17 cellular contexts compared by ENCODE assay signal in genomic region chr2:226913641-226914040, GRCh38.
DNase-seq lines count a peak whose midpoint lies in the region; ATAC-seq, FAIRE-seq and TF ChIP-seq lines count a peak whose summit lies in the region.
"Had no signal": no experiment of that assay in that cellular context is flagged by ENCODE, and none has a peak within 500 bp of the region (broad histone marks: within the 10 kb centered on the region; RNA-seq: fewer than 3 reads in every experiment).

No MANE protein-coding gene starts in this region.

- H3K27ac ChIP-seq in CD8-positive, alpha-beta T cell (ENCODE audit: low read depth, low read length) = no peak overlapping the region
- H3K27ac ChIP-seq in keratinocyte (ENCODE audit: control insufficient read depth, insufficient read depth, low read length) = no peak overlapping the region
- H3K27ac ChIP-seq: C4-2B had no signal

- H3K4me3 ChIP-seq in CD8-positive, alpha-beta T cell (ENCODE audit: low read depth, low read length) = no peak overlapping the region
- H3K4me3 ChIP-seq in keratinocyte (ENCODE audit: control insufficient read depth in 2 of 3, extremely low read depth in 1 of 3, insufficient read depth in 2 of 3, low read depth in 1 of 3, low read length in 3 of 3) = no peak overlapping the region

- H3K36me3 Mint-ChIP-seq in CD8-positive, alpha-beta T cell = peaks cover 47% of the 10 kb centered on the region
- no peaks in the 10 kb centered on the region for H3K36me3 Mint-ChIP-seq in T-helper 17 cell (ENCODE audit: low read depth)

- no peak for TF ChIP-seq CTCF in CD8-positive, alpha-beta T cell (IDR thresholded peaks at IDR 0.05)
- TF ChIP-seq CTCF in keratinocyte (optimal IDR thresholded peaks at IDR 0.05 in 1 of 3, IDR thresholded peaks at IDR 0.05 in 1 of 3, conservative IDR thresholded peaks at IDR 0.05 in 1 of 3; ENCODE audit: extremely low read depth in 1 of 3, insufficient read depth in 2 of 3, low read length in 3 of 3) = no peak

- H3K4me1 Mint-ChIP-seq in CD8-positive, alpha-beta T cell (ENCODE audit: low read depth) = peaks cover 12% of the 10 kb centered on the region
- peaks cover 13% of the 10 kb centered on the region for H3K4me1 Mint-ChIP-seq in T-helper 17 cell
- H3K4me1 Mint-ChIP-seq: H9 had no signal

- no peaks in the 10 kb centered on the region for H3K27me3 Mint-ChIP-seq in CD8-positive, alpha-beta T cell (ENCODE audit: low read depth)
- H3K27me3 Mint-ChIP-seq in T-helper 17 cell = no peaks in the 10 kb centered on the region
- H3K27me3 Mint-ChIP-seq: CD8-positive, alpha-beta memory T cell had no signal

- no peak for ATAC-seq in CD8-positive, alpha-beta T cell
- ATAC-seq in T-helper 17 cell (no peak), HG02571 (IDR thresholded peaks at IDR 0.05; ENCODE audit: unreplicated experiment) (no peak)

- no peak overlapping the region for H3K4me3 Mint-ChIP-seq in CD8-positive, alpha-beta T cell
- H3K4me3 Mint-ChIP-seq in T-helper 17 cell = no peak overlapping the region
- H3K4me3 Mint-ChIP-seq: CD8-positive, alpha-beta memory T cell; H9 had no signal

- dilution Hi-C loops in keratinocyte (cut with MboI; ENCODE audit: extremely low pct_ligation_motif_present, low sequenced_read_pairs) = no loop called here

- POLR2A ChIA-PET in CD8-positive, alpha-beta T cell (lab: Charles Lee) = no interaction called here

- H2AFZ ChIP-seq in keratinocyte (ENCODE audit: control insufficient read depth, low read length) = no peak overlapping the region

- H3K36me3 ChIP-seq in CD8-positive, alpha-beta T cell (ENCODE audit: insufficient read depth, low read length) = no peaks in the 10 kb centered on the region
- H3K36me3 ChIP-seq in keratinocyte (ENCODE audit: control insufficient read depth in 2 of 2, extremely low read depth in 1 of 2, insufficient read depth in 2 of 2, low read length in 2 of 2) = peaks cover 0 to 3% of the 10 kb centered on the region in 2 experiments
- H3K36me3 ChIP-seq: BE2C had no signal

- H4K20me1 ChIP-seq in keratinocyte (ENCODE audit: control insufficient read depth, extremely low read depth, insufficient read depth, low read length) = no peaks in the 10 kb centered on the region

- H3K9me3 ChIP-seq in CD8-positive, alpha-beta T cell (ENCODE audit: low read length) = no peaks in the 10 kb centered on the region
- H3K9me3 ChIP-seq in T-helper 17 cell (ENCODE audit: control insufficient read depth, low read length, poor library complexity, severe bottlenecking) = no peaks in the 10 kb centered on the region
- no peaks in the 10 kb centered on the region for H3K9me3 ChIP-seq in keratinocyte (ENCODE audit: control insufficient read depth, low read depth, low read length)
- H3K9me3 ChIP-seq: BE2C, Caco-2 had no signal

- peaks cover 4% of the 10 kb centered on the region for H3K4me1 ChIP-seq in CD8-positive, alpha-beta T cell (ENCODE audit: insufficient read depth, low read length)
- H3K4me1 ChIP-seq in keratinocyte (ENCODE audit: control insufficient read depth, extremely low read depth, insufficient read depth, low read length) = peaks cover 22% of the 10 kb centered on the region
- H3K4me1 ChIP-seq: BE2C, Caco-2 had no signal

- no peak overlapping the region for H3K4me2 ChIP-seq in keratinocyte (ENCODE audit: control insufficient read depth, extremely low read depth, insufficient read depth, low read depth, low read length)

- no peak overlapping the region for H3K9ac ChIP-seq in keratinocyte (ENCODE audit: control insufficient read depth, extremely low read depth, insufficient read depth, low read length)

- no peak for DNase-seq in CD8-positive, alpha-beta T cell
- no peak for DNase-seq in T-helper 17 cell
- no peak for DNase-seq in keratinocyte (ENCODE audit: low read depth, low spot score)
- DNase-seq in putamen (ENCODE audit: low spot score) = peak; percentile 33
- DNase-seq in HuH-7.5 (ENCODE audit: low spot score) = no peak
- DNase-seq in SIG-M5 (lab: John Stamatoyannopoulos, UW) = no peak
- DNase-seq: BE2C; Caco-2; CD8-positive, alpha-beta memory T cell; DND-41; GDM1; GOT3; H9 had no signal

- H3K27ac Mint-ChIP-seq in CD8-positive, alpha-beta T cell = peak overlapping the region; percentile 16
- H3K27ac Mint-ChIP-seq in T-helper 17 cell = peak overlapping the region; percentile 53
- H3K27ac Mint-ChIP-seq: H9 had no signal

- no peaks in the 10 kb centered on the region for H3K27me3 ChIP-seq in CD8-positive, alpha-beta T cell (ENCODE audit: insufficient read depth, low read length)
- no peaks in the 10 kb centered on the region for H3K27me3 ChIP-seq in keratinocyte (ENCODE audit: control insufficient read depth, extremely low read depth, insufficient read depth, low read length)
- H3K27me3 ChIP-seq: BE2C had no signal

- no peaks in the 10 kb centered on the region for H3K9me3 Mint-ChIP-seq in CD8-positive, alpha-beta T cell
- H3K9me3 Mint-ChIP-seq: CD8-positive, alpha-beta memory T cell; H9 had no signal

- FAIRE-seq in keratinocyte (lab: Jason Lieb, UNC) = peak; percentile 23
- FAIRE-seq: A204.1, GM12892 had no signal

- no peaks in the 10 kb centered on the region for H3K9me1 ChIP-seq in keratinocyte (ENCODE audit: control insufficient read depth, extremely low read depth, insufficient read depth, low read length)

- CTCF ChIA-PET in CD8-positive, alpha-beta T cell (lab: Charles Lee) = no interaction called here

- intact Hi-C loops in CD8-positive, alpha-beta T cell (cut with DNase I, micrococcal nuclease) = no loop called here

- H3K79me2 ChIP-seq in keratinocyte (ENCODE audit: control insufficient read depth, insufficient read depth, low read length) = no peaks in the 10 kb centered on the region
